ENCODE assay signal across 11 cellular contexts in genomic region chr2:66569321-66569851, GRCh38.
DNase-seq lines count a peak whose midpoint lies in the region; ATAC-seq and TF ChIP-seq lines count a peak whose summit lies in the region.
"Had no signal": no experiment of that assay in that cellular context is flagged by ENCODE, and none has a peak within 500 bp of the region (broad histone marks: within the 10 kb centered on the region; RNA-seq: fewer than 3 reads in every experiment).

No MANE protein-coding gene starts in this region.

- ATAC-seq in left lung (peak; percentile 34), HG02623 (IDR thresholded peaks at IDR 0.05; ENCODE audit: unreplicated experiment) (no peak), Right ventricle myocardium inferior (no peak)

- no peak for TF ChIP-seq POLR2A in vagina (IDR thresholded peaks at IDR 0.05)

- H3K4me3 Mint-ChIP-seq in CD14-positive monocyte = no peak overlapping the region

- H3K27ac ChIP-seq in left lung (peak overlapping the region in 1 of 2 donors; percentile 7), vagina (no peak overlapping the region)

- peaks cover 3% of the 10 kb centered on the region for H3K4me1 Mint-ChIP-seq in CD14-positive monocyte

- intact Hi-C loops in left lung (cut with DNase I) = no loop called here
- intact Hi-C loops in CD14-positive monocyte (cut with micrococcal nuclease) = no loop called here
- intact Hi-C loops in Right ventricle myocardium inferior (cut with DNase I) = no loop called here
- intact Hi-C loops in vagina (cut with DNase I) = no loop called here

- H3K4me1 ChIP-seq in left lung (peaks cover 0 to 4% of the 10 kb centered on the region in 2 donors), vagina (peaks cover 27% of the 10 kb centered on the region)

- H3K27ac Mint-ChIP-seq in CD14-positive monocyte = no peak overlapping the region

- peak; percentile 30 for DNase-seq in CD1c-positive myeloid dendritic cell (ENCODE audit: extremely low spot score)
- DNase-seq in KBM-7 = peak; percentile 90
- no peak for DNase-seq in left lung
- no peak for DNase-seq in CD14-positive monocyte (ENCODE audit: low spot score)
- no peak for DNase-seq in Right ventricle myocardium inferior (ENCODE audit: missing footprints)
- DNase-seq in vagina (ENCODE audit: extremely low spot score in 2 of 2) = no peak
- DNase-seq: activated T-cell treated with anti-CD3 and anti-CD28 coated beads, Interleukin-2, amount 50 U/mL, for 48 hours; Caco-2 had no signal

- no peaks in the 10 kb centered on the region for H3K36me3 ChIP-seq in left lung
- H3K36me3 ChIP-seq in vagina = peaks cover 0 to 31% of the 10 kb centered on the region in 2 donors

- in situ Hi-C loops in KBM-7 (cut with MboI; ENCODE audit: low pct_unique_long_range_greater_than_20kb, low sequenced_read_pairs) = no loop called here

- H3K36me3 Mint-ChIP-seq in CD14-positive monocyte = no peaks in the 10 kb centered on the region

- no peaks in the 10 kb centered on the region for H3K9me3 ChIP-seq in left lung
- no peaks in the 10 kb centered on the region for H3K9me3 ChIP-seq in vagina
- H3K9me3 ChIP-seq: Caco-2 had no signal

- H3K4me3 ChIP-seq in left lung (no peak overlapping the region), vagina (no peak overlapping the region)
- H3K4me3 ChIP-seq: lung had no signal

- H3K27me3 ChIP-seq in left lung (peaks cover 2 to 26% of the 10 kb centered on the region in 2 donors), vagina (no peaks in the 10 kb centered on the region)

- H3K27me3 Mint-ChIP-seq in CD14-positive monocyte (ENCODE audit: low read depth in 3 of 3) = peaks cover 8 to 18% (median 10%) of the 10 kb centered on the region in 3 donors

- H3K9me3 Mint-ChIP-seq in CD14-positive monocyte = no peaks in the 10 kb centered on the region

- no peak for TF ChIP-seq CTCF in left lung (IDR thresholded peaks at IDR 0.05)
- no peak for TF ChIP-seq CTCF in CD14-positive monocyte (IDR thresholded peaks at IDR 0.05)
- no peak for TF ChIP-seq CTCF in vagina (IDR thresholded peaks at IDR 0.05)

TF ChIP-seq in PFSK-1, 5 proteins besides CTCF, POLR2A, EP300 and RAD21:
- no peak for TF ChIP-seq TAF1 (IDR thresholded peaks at IDR 0.05; ENCODE audit: borderline replicate concordance, insufficient read depth, low read length)
- TF ChIP-seq SIN3A (IDR thresholded peaks at IDR 0.05; ENCODE audit: borderline replicate concordance, insufficient read depth, low read length) = peak; percentile 55; the same call in 1 of the 2 replicates
- peak; percentile 82 for TF ChIP-seq FOXP2 (optimal IDR thresholded peaks at IDR 0.05; ENCODE audit: borderline replicate concordance, extremely low read depth, extremely low read length, insufficient read depth)
- TF ChIP-seq, protein P1, sequence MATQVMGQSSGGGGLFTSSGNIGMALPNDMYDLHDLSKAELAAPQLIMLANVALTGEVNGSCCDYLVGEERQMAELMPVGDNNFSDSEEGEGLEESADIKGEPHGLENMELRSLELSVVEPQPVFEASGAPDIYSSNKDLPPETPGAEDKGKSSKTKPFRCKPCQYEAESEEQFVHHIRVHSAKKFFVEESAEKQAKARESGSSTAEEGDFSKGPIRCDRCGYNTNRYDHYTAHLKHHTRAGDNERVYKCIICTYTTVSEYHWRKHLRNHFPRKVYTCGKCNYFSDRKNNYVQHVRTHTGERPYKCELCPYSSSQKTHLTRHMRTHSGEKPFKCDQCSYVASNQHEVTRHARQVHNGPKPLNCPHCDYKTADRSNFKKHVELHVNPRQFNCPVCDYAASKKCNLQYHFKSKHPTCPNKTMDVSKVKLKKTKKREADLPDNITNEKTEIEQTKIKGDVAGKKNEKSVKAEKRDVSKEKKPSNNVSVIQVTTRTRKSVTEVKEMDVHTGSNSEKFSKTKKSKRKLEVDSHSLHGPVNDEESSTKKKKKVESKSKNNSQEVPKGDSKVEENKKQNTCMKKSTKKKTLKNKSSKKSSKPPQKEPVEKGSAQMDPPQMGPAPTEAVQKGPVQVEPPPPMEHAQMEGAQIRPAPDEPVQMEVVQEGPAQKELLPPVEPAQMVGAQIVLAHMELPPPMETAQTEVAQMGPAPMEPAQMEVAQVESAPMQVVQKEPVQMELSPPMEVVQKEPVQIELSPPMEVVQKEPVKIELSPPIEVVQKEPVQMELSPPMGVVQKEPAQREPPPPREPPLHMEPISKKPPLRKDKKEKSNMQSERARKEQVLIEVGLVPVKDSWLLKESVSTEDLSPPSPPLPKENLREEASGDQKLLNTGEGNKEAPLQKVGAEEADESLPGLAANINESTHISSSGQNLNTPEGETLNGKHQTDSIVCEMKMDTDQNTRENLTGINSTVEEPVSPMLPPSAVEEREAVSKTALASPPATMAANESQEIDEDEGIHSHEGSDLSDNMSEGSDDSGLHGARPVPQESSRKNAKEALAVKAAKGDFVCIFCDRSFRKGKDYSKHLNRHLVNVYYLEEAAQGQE (IDR thresholded peaks at IDR 0.05; ENCODE audit: insufficient read depth in 1 of 2, low read depth in 2 of 2, low read length in 2 of 2) = no peak

Comparison
In these comparisons a context has a peak if more than half of its experiments do, and no peak if none do; other contexts are left out.
1. DNase-seq: peak in CD1c-positive myeloid dendritic cell (single experiment) and KBM-7 (single experiment); none in left lung (0 of 2), CD14-positive monocyte (single experiment), Right ventricle myocardium inferior (single experiment) and vagina (0 of 2).